ENCODE assay signal across 21 cellular contexts in the genomic region with DNA sequence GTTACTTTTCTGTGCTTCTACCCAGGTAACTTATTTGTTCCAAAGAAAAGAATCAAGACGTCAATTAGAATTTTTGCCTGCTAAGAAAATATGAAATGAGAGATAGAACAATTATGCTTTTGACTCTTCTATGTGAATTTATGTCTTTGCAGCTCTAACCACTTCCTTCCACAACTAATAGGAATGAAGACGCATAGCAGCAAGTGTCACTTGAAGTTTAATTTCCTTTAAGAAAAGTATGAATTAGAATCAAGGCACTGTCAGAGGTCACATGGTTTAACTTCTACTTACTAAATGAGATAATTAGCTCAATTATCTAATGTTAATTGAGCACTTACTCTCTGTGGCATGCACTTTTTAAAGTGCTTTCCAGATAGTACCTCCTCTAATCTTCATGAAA. TPM values are rescaled to one million over a fixed set of nuclear protein-coding genes. Genes with fewer than 3 reads are reported as not detected.
"Had no signal": no experiment of that assay in that cellular context is flagged by ENCODE, and none has a peak within 500 bp of the region (broad histone marks: within the 10 kb centered on the region; RNA-seq: fewer than 3 reads in every experiment).

No MANE protein-coding gene starts in this region.

- H3K4me3 ChIP-seq: cardiac muscle cell had no signal

- ATAC-seq: activated T-helper 17 cell treated with anti-CD3 and anti-CD28 coated beads, Interleukin-2, amount 50 U/mL, for 72 hours had no signal

- DNase-seq: activated CD4-positive, alpha-beta memory T cell treated with anti-CD3 and anti-CD28 coated beads for 36 hours; activated CD4-positive, alpha-beta T cell treated with anti-CD3 and anti-CD28 coated beads, Interleukin-2, amount 10 ng/mL, durations not matched to agents 7 days and 5 days; activated CD4-positive, CD25-positive, alpha-beta regulatory T cell; activated gamma-delta T cell; activated naive CD4-positive, alpha-beta T cell treated with anti-CD3 and anti-CD28 coated beads, Interleukin-2, amount 10 ng/mL, durations not matched to agents 7 days and 5 days; activated naive CD8-positive, alpha-beta T cell treated with anti-CD3 and anti-CD28 coated beads for 36 hours; activated T-cell treated with anti-CD3 and anti-CD28 coated beads for 4 hours; activated T-cell treated with anti-CD3 and anti-CD28 coated beads, Interleukin-2, amount 50 U/mL, for 48 hours; brain microvascular endothelial cell; NCI-H1105; NCI-H1436; NCI-H1694 treated with DMSO at 0.1 percent for 48 hours; NCI-H2029 treated with DMSO at 0.1 percent for 48 hours; NCI-H345; NCI-H510A; NCI-H526 treated with DMSO at 0.1 percent for 48 hours; SK-N-SH; T-helper 1 cell had no signal

- H3K9ac ChIP-seq: SK-N-SH had no signal

- H3K9me3 ChIP-seq: SK-N-SH had no signal

- H3K27me3 Mint-ChIP-seq: activated CD4-positive, alpha-beta memory T cell treated with anti-CD3 and anti-CD28 coated beads for 36 hours; activated CD4-positive, alpha-beta T cell treated with anti-CD3 and anti-CD28 coated beads, Interleukin-2, amount 10 ng/mL, durations not matched to agents 7 days and 5 days; activated naive CD4-positive, alpha-beta T cell treated with anti-CD3 and anti-CD28 coated beads, Interleukin-2, amount 10 ng/mL, durations not matched to agents 7 days and 5 days; activated naive CD8-positive, alpha-beta T cell treated with anti-CD3 and anti-CD28 coated beads for 36 hours; activated T-helper 17 cell treated with anti-CD3 and anti-CD28 coated beads, Interleukin-2, amount 50 U/mL, for 72 hours had no signal

- H3K27ac Mint-ChIP-seq: activated CD4-positive, alpha-beta memory T cell treated with anti-CD3 and anti-CD28 coated beads for 36 hours; activated CD4-positive, alpha-beta T cell treated with anti-CD3 and anti-CD28 coated beads, Interleukin-2, amount 10 ng/mL, durations not matched to agents 7 days and 5 days; activated naive CD4-positive, alpha-beta T cell treated with anti-CD3 and anti-CD28 coated beads, Interleukin-2, amount 10 ng/mL, durations not matched to agents 7 days and 5 days; activated naive CD8-positive, alpha-beta T cell treated with anti-CD3 and anti-CD28 coated beads for 36 hours; activated T-helper 17 cell treated with anti-CD3 and anti-CD28 coated beads, Interleukin-2, amount 50 U/mL, for 72 hours had no signal

- H3K27ac ChIP-seq: brain microvascular endothelial cell, cardiac muscle cell, VCaP had no signal

- H3K36me3 Mint-ChIP-seq: activated naive CD4-positive, alpha-beta T cell treated with anti-CD3 and anti-CD28 coated beads, Interleukin-2, amount 10 ng/mL, durations not matched to agents 7 days and 5 days; activated naive CD8-positive, alpha-beta T cell treated with anti-CD3 and anti-CD28 coated beads for 36 hours had no signal

- H3K36me3 ChIP-seq: brain microvascular endothelial cell, cardiac muscle cell had no signal

- H3K4me1 Mint-ChIP-seq: activated naive CD4-positive, alpha-beta T cell treated with anti-CD3 and anti-CD28 coated beads, Interleukin-2, amount 10 ng/mL, durations not matched to agents 7 days and 5 days; activated T-helper 17 cell treated with anti-CD3 and anti-CD28 coated beads, Interleukin-2, amount 50 U/mL, for 72 hours had no signal

- H3K4me3 Mint-ChIP-seq: activated CD4-positive, alpha-beta memory T cell treated with anti-CD3 and anti-CD28 coated beads for 36 hours; activated CD4-positive, alpha-beta T cell treated with anti-CD3 and anti-CD28 coated beads, Interleukin-2, amount 10 ng/mL, durations not matched to agents 7 days and 5 days; activated naive CD4-positive, alpha-beta T cell treated with anti-CD3 and anti-CD28 coated beads, Interleukin-2, amount 10 ng/mL, durations not matched to agents 7 days and 5 days; activated naive CD8-positive, alpha-beta T cell treated with anti-CD3 and anti-CD28 coated beads for 36 hours; activated T-helper 17 cell treated with anti-CD3 and anti-CD28 coated beads, Interleukin-2, amount 50 U/mL, for 72 hours had no signal

RNA-seq across cellular contexts. Expression of gene WDR49, which starts 3.3 kb away (rescaled TPM):
- polyA plus RNA-seq: cardiac muscle cell, SK-N-SH had no signal
